In the genomic region with DNA sequence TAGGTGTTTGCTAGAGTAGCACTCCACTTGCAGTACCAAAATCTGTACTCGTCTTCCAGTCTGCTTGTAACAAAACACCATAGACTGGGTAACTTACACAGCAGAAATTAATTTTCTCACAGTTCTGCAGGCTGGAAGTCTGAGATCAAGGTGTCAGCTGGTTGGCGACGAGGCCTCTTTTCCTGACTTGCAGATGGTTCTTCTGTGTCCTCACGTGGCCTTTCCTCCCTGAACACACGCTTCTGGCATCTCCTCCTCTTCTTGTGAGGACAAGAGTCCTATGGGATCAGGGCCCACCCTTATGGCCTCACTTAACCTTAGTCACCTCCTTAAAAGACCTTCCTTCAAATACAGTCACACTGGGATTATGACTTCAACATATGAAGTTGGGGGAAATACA, we compare ENCODE assay signal across 18 cellular contexts.
DNase-seq lines count a peak whose midpoint lies in the region; ATAC-seq and TF ChIP-seq lines count a peak whose summit lies in the region.
"Had no signal": no experiment of that assay in that cellular context is flagged by ENCODE, and none has a peak within 500 bp of the region (broad histone marks: within the 10 kb centered on the region; RNA-seq: fewer than 3 reads in every experiment).

No MANE protein-coding gene starts in this region.

- H2BK12ac ChIP-seq in mesenchymal stem cell (ENCODE audit: low read length in 2 of 2) = no peak overlapping the region

- no peak overlapping the region for H4K91ac ChIP-seq in mesenchymal stem cell (ENCODE audit: low read length)

- no peaks in the 10 kb centered on the region for H3K4me1 ChIP-seq in mesenchymal stem cell (ENCODE audit: control insufficient read depth, insufficient read depth, low read depth, low read length)
- H3K4me1 ChIP-seq: A549 had no signal

- no peak overlapping the region for H3K4me2 ChIP-seq in mesenchymal stem cell (ENCODE audit: low read length, poor library complexity, severe bottlenecking)
- H3K4me2 ChIP-seq: A549 had no signal

- H2AFZ ChIP-seq in mesenchymal stem cell (ENCODE audit: low read depth, low read length) = no peak overlapping the region

- peak; percentile 7 for DNase-seq in activated CD8-positive, alpha-beta memory T cell treated with anti-CD3 and anti-CD28 coated beads for 24 hours
- DNase-seq in activated CD8-positive, alpha-beta memory T cell treated with anti-CD3 and anti-CD28 coated beads, Interleukin-2, amount 50 U/mL, for 4 hours = no peak
- DNase-seq in WERI-Rb-1 = peak; percentile 53
- peak; percentile 5 for DNase-seq in mucosa of gallbladder (ENCODE audit: low spot score)
- no peak for DNase-seq in GM03348 (ENCODE audit: low spot score)
- no peak for DNase-seq in mesenchymal stem cell
- DNase-seq: AML-193; CD4-positive, alpha-beta memory T cell; DMS153; DMS79 treated with DMSO at 0.1 percent for 48 hours; GF-D8; HCEC 1CT had no signal

- 81% methylated on average over 5 of the region's 5 CpGs for WGBS in mesenchymal stem cell

- H3K27me3 ChIP-seq in WERI-Rb-1 (ENCODE audit: insufficient read depth, low read depth, severe bottlenecking) (no peaks in the 10 kb centered on the region), mesenchymal stem cell (ENCODE audit: control insufficient read depth in 1 of 2, insufficient read depth in 1 of 2, low read length in 2 of 2) (no peaks in the 10 kb centered on the region)

- H3K9ac ChIP-seq in mesenchymal stem cell (ENCODE audit: low read length) = no peak overlapping the region

- H2AK5ac ChIP-seq in mesenchymal stem cell (ENCODE audit: low read length, severe bottlenecking) = no peak overlapping the region

- H2BK120ac ChIP-seq in mesenchymal stem cell (ENCODE audit: low read depth, low read length) = no peak overlapping the region

- H4K8ac ChIP-seq in mesenchymal stem cell (ENCODE audit: low read length) = no peak overlapping the region

- H3K9me3 ChIP-seq in WERI-Rb-1 (ENCODE audit: severe bottlenecking) (peaks cover 2% of the 10 kb centered on the region), mesenchymal stem cell (ENCODE audit: control insufficient read depth, low read length) (peaks cover 11% of the 10 kb centered on the region)

- TF ChIP-seq CTCF in WERI-Rb-1 (IDR thresholded peaks at IDR 0.05; ENCODE audit: low read depth, low read length) = no peak

- H3K79me1 ChIP-seq in mesenchymal stem cell (replicated peaks; ENCODE audit: low read length, poor library complexity, severe bottlenecking) = no peaks in the 10 kb centered on the region

- no peak overlapping the region for H3K18ac ChIP-seq in mesenchymal stem cell (ENCODE audit: low read depth in 1 of 2, low read length in 2 of 2)

- H3K23ac ChIP-seq in mesenchymal stem cell (ENCODE audit: low read length in 2 of 2) = no peak overlapping the region

- H3K14ac ChIP-seq in mesenchymal stem cell (ENCODE audit: low read length in 2 of 2) = no peak overlapping the region

- H3K27ac ChIP-seq in WERI-Rb-1 (no peak overlapping the region), mesenchymal stem cell (ENCODE audit: low read length, poor library complexity, severe bottlenecking) (no peak overlapping the region)
- H3K27ac ChIP-seq: 22Rv1, A549, C4-2B, HL-60 had no signal

- H2BK5ac ChIP-seq in mesenchymal stem cell (ENCODE audit: low read depth, low read length, poor library complexity, severe bottlenecking) = no peak overlapping the region

- no peak overlapping the region for H3K4me3 ChIP-seq in WERI-Rb-1 (ENCODE audit: low read depth, low read length)
- H3K4me3 ChIP-seq in mesenchymal stem cell (ENCODE audit: insufficient read depth in 1 of 2, low read depth in 1 of 2, low read length in 2 of 2) = no peak overlapping the region
- H3K4me3 ChIP-seq: A549, GM12878 had no signal

- no peak for ATAC-seq in HG02884 (IDR thresholded peaks at IDR 0.05; ENCODE audit: unreplicated experiment)
- ATAC-seq: A549, GM12878 had no signal

- H3K4ac ChIP-seq in mesenchymal stem cell (ENCODE audit: low read depth in 1 of 2, low read length in 2 of 2) = no peak overlapping the region

- H3K36me3 ChIP-seq in WERI-Rb-1 (no peaks in the 10 kb centered on the region), mesenchymal stem cell (ENCODE audit: control insufficient read depth in 1 of 2, insufficient read depth in 2 of 2, low read depth in 1 of 2, low read length in 2 of 2) (no peaks in the 10 kb centered on the region)

- no peak overlapping the region for H2BK15ac ChIP-seq in mesenchymal stem cell (ENCODE audit: low read depth, poor library complexity, severe bottlenecking)

Comparison
In these comparisons a context has a peak if more than half of its experiments do, and no peak if none do; other contexts are left out.
1. DNase-seq: peak in activated CD8-positive, alpha-beta memory T cell treated with anti-CD3 and anti-CD28 coated beads for 24 hours (single experiment), WERI-Rb-1 (single experiment) and mucosa of gallbladder (single experiment); none in activated CD8-positive, alpha-beta memory T cell treated with anti-CD3 and anti-CD28 coated beads, Interleukin-2, amount 50 U/mL, for 4 hours (single experiment), GM03348 (single experiment) and mesenchymal stem cell (single experiment).